ENCODE assay signal across 32 cellular contexts in genomic region chr6:119333063-119333609, GRCh38.
"Had no signal": no experiment of that assay in that cellular context is flagged by ENCODE, and none has a peak within 500 bp of the region (broad histone marks: within the 10 kb centered on the region; RNA-seq: fewer than 3 reads in every experiment).

No MANE protein-coding gene starts in this region.

- H3K9me3 ChIP-seq: adrenal gland, gastroesophageal sphincter, left ventricle myocardium inferior, mucosa of descending colon, ovary, thoracic aorta, upper lobe of left lung had no signal

- H3K4me2 ChIP-seq: hepatocyte had no signal

- H2AFZ ChIP-seq: hepatocyte had no signal

- H3K4me3 ChIP-seq: adrenal gland, cardiac muscle cell, coronary artery, dorsolateral prefrontal cortex, gastroesophageal sphincter, hepatocyte, left ventricle myocardium inferior, lung, mucosa of descending colon, ovary, skin epidermis, thoracic aorta, upper lobe of left lung had no signal

- DNase-seq: activated CD4-positive, CD25-positive, alpha-beta regulatory T cell treated with anti-CD3 and anti-CD28 coated beads, Interleukin-2, amount 50 U/mL, for 72 hours; activated CD8-positive, alpha-beta T cell treated with anti-CD3 and anti-CD28 coated beads for 36 hours; activated naive CD4-positive, alpha-beta T cell; activated T-cell treated with anti-CD3 and anti-CD28 coated beads for 4 hours; activated T-cell treated with anti-CD3 and anti-CD28 coated beads, Interleukin-2, amount 50 U/mL, for 72 hours; adrenal gland; aorta; dorsolateral prefrontal cortex; effector memory CD4-positive, alpha-beta T cell; islet precursor cell; left ventricle myocardium inferior; mesendoderm; mucosa of descending colon; nephron progenitor cell; ovary; stimulated activated CD4-positive, alpha-beta T cell treated with anti-CD3 and anti-CD28 coated beads, Interleukin-12 subunit alpha, Interleukin-12 subunit beta, amount 100 ng/mL, for 4 hours; stimulated activated CD4-positive, alpha-beta T cell treated with anti-CD3 and anti-CD28 coated beads, Interleukin-4, amount 100 ng/mL, for 1 hour; upper lobe of left lung; WERI-Rb-1 had no signal

- ATAC-seq: gastroesophageal sphincter, sciatic nerve had no signal

- H3K36me3 Mint-ChIP-seq: activated naive CD4-positive, alpha-beta T cell treated with anti-CD3 and anti-CD28 coated beads, Interleukin-2, amount 50 U/mL, for 72 hours; brain had no signal

- H3K27ac Mint-ChIP-seq: activated CD4-positive, alpha-beta T cell treated with anti-CD3 and anti-CD28 coated beads, Interleukin-2, amount 10 ng/mL, durations not matched to agents 7 days and 5 days; activated CD8-positive, alpha-beta T cell treated with anti-CD3 and anti-CD28 coated beads for 36 hours; activated naive CD4-positive, alpha-beta T cell treated with anti-CD3 and anti-CD28 coated beads, Interleukin-2, amount 50 U/mL, for 72 hours; activated T-cell treated with anti-CD3 and anti-CD28 coated beads, Interleukin-2, amount 50 U/mL, for 72 hours; nephron progenitor cell; progenitor cell of endocrine pancreas; stimulated activated naive CD8-positive, alpha-beta T cell treated with anti-CD3 and anti-CD28 coated beads, Interleukin-15, Interleukin-2, amounts not matched to agents 100 ng/mL and 50 ng/mL, for 24 hours had no signal

- H3K36me3 ChIP-seq: cardiac muscle cell, left ventricle myocardium inferior, ovary, thoracic aorta, upper lobe of left lung, WERI-Rb-1 had no signal

- H3K27ac ChIP-seq: adrenal gland, cardiac muscle cell, coronary artery, dorsolateral prefrontal cortex, gastroesophageal sphincter, hepatocyte, ovary, skin epidermis, thoracic aorta, WERI-Rb-1 had no signal

- H3K27me3 ChIP-seq: adrenal gland, cardiac muscle cell, dorsolateral prefrontal cortex, gastroesophageal sphincter, hepatocyte, ovary, upper lobe of left lung had no signal

- H3K27me3 Mint-ChIP-seq: activated CD4-positive, alpha-beta T cell treated with anti-CD3 and anti-CD28 coated beads, Interleukin-2, amount 10 ng/mL, durations not matched to agents 7 days and 5 days; activated CD8-positive, alpha-beta T cell treated with anti-CD3 and anti-CD28 coated beads for 36 hours; progenitor cell of endocrine pancreas; stimulated activated naive CD8-positive, alpha-beta T cell treated with anti-CD3 and anti-CD28 coated beads, Interleukin-15, Interleukin-2, amounts not matched to agents 100 ng/mL and 50 ng/mL, for 24 hours had no signal

- H3K4me3 Mint-ChIP-seq: activated CD4-positive, alpha-beta T cell treated with anti-CD3 and anti-CD28 coated beads, Interleukin-2, amount 10 ng/mL, durations not matched to agents 7 days and 5 days; activated CD8-positive, alpha-beta T cell treated with anti-CD3 and anti-CD28 coated beads for 36 hours; activated T-cell treated with anti-CD3 and anti-CD28 coated beads, Interleukin-2, amount 50 U/mL, for 72 hours; brain; nephron progenitor cell; stimulated activated naive CD8-positive, alpha-beta T cell treated with anti-CD3 and anti-CD28 coated beads, Interleukin-15, Interleukin-2, amounts not matched to agents 100 ng/mL and 50 ng/mL, for 24 hours had no signal

- H3K9me3 Mint-ChIP-seq: activated CD4-positive, alpha-beta T cell treated with anti-CD3 and anti-CD28 coated beads, Interleukin-2, amount 10 ng/mL, durations not matched to agents 7 days and 5 days; activated CD8-positive, alpha-beta T cell treated with anti-CD3 and anti-CD28 coated beads for 36 hours; activated naive CD4-positive, alpha-beta T cell treated with anti-CD3 and anti-CD28 coated beads, Interleukin-2, amount 50 U/mL, for 72 hours; activated T-cell treated with anti-CD3 and anti-CD28 coated beads, Interleukin-2, amount 50 U/mL, for 72 hours; brain; nephron progenitor cell; stimulated activated naive CD8-positive, alpha-beta T cell treated with anti-CD3 and anti-CD28 coated beads, Interleukin-15, Interleukin-2, amounts not matched to agents 100 ng/mL and 50 ng/mL, for 24 hours had no signal
